In the genomic region with DNA sequence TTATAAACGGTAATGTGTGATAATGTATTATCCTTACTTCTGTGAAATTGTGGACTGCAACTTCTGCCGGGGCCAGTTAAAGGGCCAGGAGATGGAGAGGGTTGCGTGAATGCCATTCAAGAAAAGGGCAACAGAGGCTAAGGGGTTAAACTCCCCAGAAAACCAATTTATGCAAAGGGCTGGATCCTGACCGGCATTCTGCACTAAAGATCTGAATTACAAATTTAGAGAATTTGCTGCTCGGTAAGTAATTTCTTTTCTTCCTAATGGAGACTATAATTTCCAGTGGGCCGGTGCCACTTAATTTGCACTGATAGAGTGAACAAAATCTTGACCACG, we compare ENCODE assay signal across 9 cellular contexts.
DNase-seq lines count a peak whose midpoint lies in the region; ATAC-seq, FAIRE-seq and TF ChIP-seq lines count a peak whose summit lies in the region.
"Had no signal": no experiment of that assay in that cellular context is flagged by ENCODE, and none has a peak within 500 bp of the region (broad histone marks: within the 10 kb centered on the region; RNA-seq: fewer than 3 reads in every experiment).

No MANE protein-coding gene starts in this region.

- H4K5ac ChIP-seq in H9 (ENCODE audit: insufficient read length, low read depth, low read length), result no peak overlapping the region

- no peak overlapping the region for H3K14ac ChIP-seq in H9 (ENCODE audit: insufficient read depth, low read length)

- no peak for TF ChIP-seq CTCF in H9 (conservative IDR thresholded peaks at IDR 0.05)
- no peak for TF ChIP-seq CTCF in keratinocyte (optimal IDR thresholded peaks at IDR 0.05 in 1 of 3, IDR thresholded peaks at IDR 0.05 in 1 of 3, conservative IDR thresholded peaks at IDR 0.05 in 1 of 3; ENCODE audit: extremely low read depth in 1 of 3, insufficient read depth in 2 of 3, low read length in 3 of 3)

- H3K18ac ChIP-seq in H9 (ENCODE audit: insufficient read length, low read depth, low read length), result peak overlapping the region; percentile 59

- ATAC-seq in GM19328 (IDR thresholded peaks at IDR 0.05; ENCODE audit: unreplicated experiment) (no peak), GM19351 (IDR thresholded peaks at IDR 0.05; ENCODE audit: unreplicated experiment) (no peak)

- H2BK12ac ChIP-seq in H9 (ENCODE audit: insufficient read length, low read depth, low read length), result no peak overlapping the region

- H4K8ac ChIP-seq in H9 (replicated peaks; ENCODE audit: insufficient read length, low read depth, low read length), result no peak overlapping the region

- no peaks in the 10 kb centered on the region for H3K27me3 ChIP-seq in H9 (ENCODE audit: insufficient read depth, low read length)
- H3K27me3 ChIP-seq in keratinocyte (ENCODE audit: control insufficient read depth, extremely low read depth, insufficient read depth, low read length), result no peaks in the 10 kb centered on the region

- H3T11ph ChIP-seq in H9 (ENCODE audit: low read length), result peak overlapping the region; percentile 46

- dilution Hi-C loops in keratinocyte (cut with MboI; ENCODE audit: extremely low pct_ligation_motif_present, low sequenced_read_pairs), result no loop called here

- no peak overlapping the region for H3K56ac ChIP-seq in H9 (ENCODE audit: insufficient read length, low read depth, low read length)

- FAIRE-seq in keratinocyte (lab: Jason Lieb, UNC) (no peak), GM12891 (lab: Jason Lieb, UNC) (no peak)

- H3K27me3 Mint-ChIP-seq in H9 (ENCODE audit: low read depth), result no peaks in the 10 kb centered on the region
- H3K27me3 Mint-ChIP-seq: activated T-helper 17 cell treated with anti-CD3 and anti-CD28 coated beads, Interleukin-2, amount 50 U/mL, for 72 hours had no signal

- H2BK20ac ChIP-seq in H9 (ENCODE audit: low read depth, low read length, poor library complexity, severe bottlenecking), result no peak overlapping the region

- H3K9me3 Mint-ChIP-seq in H9, result no peaks in the 10 kb centered on the region
- H3K9me3 Mint-ChIP-seq: activated T-helper 17 cell treated with anti-CD3 and anti-CD28 coated beads, Interleukin-2, amount 50 U/mL, for 72 hours had no signal

- H3K9ac ChIP-seq in H9 (ENCODE audit: extremely low read depth, insufficient read length, low read length), result peak overlapping the region; percentile 6
- no peak overlapping the region for H3K9ac ChIP-seq in keratinocyte (ENCODE audit: control insufficient read depth, extremely low read depth, insufficient read depth, low read length)

- in situ Hi-C loops in SK-MEL-5 (cut with HindIII; ENCODE audit: low pct_unique_long_range_greater_than_20kb, low sequenced_read_pairs), result no loop called here

- H3K36me3 ChIP-seq in keratinocyte (ENCODE audit: control insufficient read depth in 2 of 2, extremely low read depth in 1 of 2, insufficient read depth in 2 of 2, low read length in 2 of 2), result no peaks in the 10 kb centered on the region

- peaks cover 54 to 58% of the 10 kb centered on the region in 2 experiments for H3K4me1 Mint-ChIP-seq in H9

- no peak overlapping the region for H3K4ac ChIP-seq in H9 (ENCODE audit: low read depth, low read length)

- H3K27ac ChIP-seq in H9 (ENCODE audit: insufficient read length, low read depth, low read length), result peak overlapping the region; percentile 53
- H3K27ac ChIP-seq in keratinocyte (ENCODE audit: control insufficient read depth, insufficient read depth, low read length), result no peak overlapping the region
- H3K27ac ChIP-seq in skin epidermis, result peak overlapping the region in 20 of 21 experiments; percentile 25 to 78 (median 60)

- no peak overlapping the region for H2BK120ac ChIP-seq in H9 (ENCODE audit: low read depth, low read length, poor library complexity, severe bottlenecking)

- no peak for TF ChIP-seq POLR2A in GM12891 (IDR thresholded peaks at IDR 0.05; ENCODE audit: low read depth, low read length)

- H3K4me1 ChIP-seq in H9 (ENCODE audit: insufficient read depth, low read length) (peaks cover 15% of the 10 kb centered on the region; the same call in 1 of the 2 replicates), keratinocyte (ENCODE audit: control insufficient read depth, extremely low read depth, insufficient read depth, low read length) (peaks cover 15% of the 10 kb centered on the region)

- peak overlapping the region in 2 of 3 experiments; percentile 81 to 94; a peak in 6 of 7 replicates for H3K27ac Mint-ChIP-seq in H9
- H3K27ac Mint-ChIP-seq: activated T-helper 17 cell treated with anti-CD3 and anti-CD28 coated beads, Interleukin-2, amount 50 U/mL, for 72 hours had no signal

- H4K20me1 ChIP-seq in H9 (ENCODE audit: control insufficient read depth, insufficient read depth, insufficient read length), result no peaks in the 10 kb centered on the region
- no peaks in the 10 kb centered on the region for H4K20me1 ChIP-seq in keratinocyte (ENCODE audit: control insufficient read depth, extremely low read depth, insufficient read depth, low read length)

- no peak overlapping the region for H2AK5ac ChIP-seq in H9 (ENCODE audit: insufficient read length, low read length)

- peaks cover 2% of the 10 kb centered on the region for H3K9me1 ChIP-seq in keratinocyte (ENCODE audit: control insufficient read depth, extremely low read depth, insufficient read depth, low read length)

- DNase-seq in H9 (no peak), SK-MEL-5 (ENCODE audit: low read depth, low spot score) (peak; percentile 42), keratinocyte (ENCODE audit: low read depth, low spot score) (no peak), NCI-H82 (lab: John Stamatoyannopoulos, UW) (no peak), GM12891 (ENCODE audit: insufficient read length, low spot score) (no peak)

- H3K4me3 ChIP-seq in keratinocyte (ENCODE audit: control insufficient read depth in 2 of 3, extremely low read depth in 1 of 3, insufficient read depth in 2 of 3, low read depth in 1 of 3, low read length in 3 of 3), result no peak overlapping the region
- H3K4me3 ChIP-seq in skin epidermis, result no peak overlapping the region

- no peak overlapping the region for H3K23ac ChIP-seq in H9 (ENCODE audit: insufficient read length, low read depth, low read length)

- H2AFZ ChIP-seq in H9 (ENCODE audit: low read length), result no peak overlapping the region
- peak overlapping the region; percentile 66 for H2AFZ ChIP-seq in keratinocyte (ENCODE audit: control insufficient read depth, low read length)

- no peak overlapping the region for H4K91ac ChIP-seq in H9 (ENCODE audit: insufficient read length, low read depth, low read length)

- no peaks in the 10 kb centered on the region for H3K79me1 ChIP-seq in H9 (ENCODE audit: insufficient read depth, low read depth, low read length, poor library complexity, severe bottlenecking)

- peak overlapping the region; percentile 47 for H3K4me2 ChIP-seq in H9 (ENCODE audit: insufficient read depth, insufficient read length, low read length)
- H3K4me2 ChIP-seq in keratinocyte (ENCODE audit: control insufficient read depth, extremely low read depth, insufficient read depth, low read depth, low read length), result no peak overlapping the region

- no peaks in the 10 kb centered on the region for H3K36me3 Mint-ChIP-seq in H9 (ENCODE audit: insufficient read depth in 1 of 3, low read depth in 3 of 3)

- H3K4me3 Mint-ChIP-seq in H9, result peak overlapping the region; percentile 50 to 74
- H3K4me3 Mint-ChIP-seq: activated T-helper 17 cell treated with anti-CD3 and anti-CD28 coated beads, Interleukin-2, amount 50 U/mL, for 72 hours had no signal

- no peak overlapping the region for H2BK5ac ChIP-seq in H9 (ENCODE audit: insufficient read length, low read length)

- H2BK15ac ChIP-seq in H9 (ENCODE audit: low read depth, low read length), result no peak overlapping the region

- H3K9me3 ChIP-seq in H9 (ENCODE audit: control insufficient read depth, low read depth, low read length) (no peaks in the 10 kb centered on the region), keratinocyte (ENCODE audit: control insufficient read depth, low read depth, low read length) (no peaks in the 10 kb centered on the region)

- no CpG with 5 or more reads among the region's 7 CpGs for WGBS in H9 (ENCODE audit: extremely low coverage, insufficient read length, low lambda C conversion rate)

- H3K23me2 ChIP-seq in H9 (ENCODE audit: insufficient read length, low read depth, low read length, poor library complexity, severe bottlenecking), result no peaks in the 10 kb centered on the region

- H3K79me2 ChIP-seq in H9 (ENCODE audit: insufficient read depth, low read length), result no peaks in the 10 kb centered on the region
- H3K79me2 ChIP-seq in keratinocyte (ENCODE audit: control insufficient read depth, insufficient read depth, low read length), result no peaks in the 10 kb centered on the region

TF ChIP-seq in GM12891, 5 proteins besides CTCF, POLR2A, EP300 and RAD21:
- no peak for TF ChIP-seq POU2F2 (IDR thresholded peaks at IDR 0.05; ENCODE audit: low read depth, low read length)
- TF ChIP-seq TAF1 (IDR thresholded peaks at IDR 0.05; ENCODE audit: low read depth, low read length), result no peak
- no peak for TF ChIP-seq SPI1 (IDR thresholded peaks at IDR 0.05; ENCODE audit: low read depth, low read length)
- TF ChIP-seq POLR2AphosphoS5 (IDR thresholded peaks at IDR 0.05; ENCODE audit: low read depth, low read length), result no peak
- TF ChIP-seq PAX5 (IDR thresholded peaks at IDR 0.05; ENCODE audit: insufficient read depth, low read length, severe bottlenecking), result no peak
